Comparison of ENCODE assay signal across 9 cellular contexts in the genomic region with DNA sequence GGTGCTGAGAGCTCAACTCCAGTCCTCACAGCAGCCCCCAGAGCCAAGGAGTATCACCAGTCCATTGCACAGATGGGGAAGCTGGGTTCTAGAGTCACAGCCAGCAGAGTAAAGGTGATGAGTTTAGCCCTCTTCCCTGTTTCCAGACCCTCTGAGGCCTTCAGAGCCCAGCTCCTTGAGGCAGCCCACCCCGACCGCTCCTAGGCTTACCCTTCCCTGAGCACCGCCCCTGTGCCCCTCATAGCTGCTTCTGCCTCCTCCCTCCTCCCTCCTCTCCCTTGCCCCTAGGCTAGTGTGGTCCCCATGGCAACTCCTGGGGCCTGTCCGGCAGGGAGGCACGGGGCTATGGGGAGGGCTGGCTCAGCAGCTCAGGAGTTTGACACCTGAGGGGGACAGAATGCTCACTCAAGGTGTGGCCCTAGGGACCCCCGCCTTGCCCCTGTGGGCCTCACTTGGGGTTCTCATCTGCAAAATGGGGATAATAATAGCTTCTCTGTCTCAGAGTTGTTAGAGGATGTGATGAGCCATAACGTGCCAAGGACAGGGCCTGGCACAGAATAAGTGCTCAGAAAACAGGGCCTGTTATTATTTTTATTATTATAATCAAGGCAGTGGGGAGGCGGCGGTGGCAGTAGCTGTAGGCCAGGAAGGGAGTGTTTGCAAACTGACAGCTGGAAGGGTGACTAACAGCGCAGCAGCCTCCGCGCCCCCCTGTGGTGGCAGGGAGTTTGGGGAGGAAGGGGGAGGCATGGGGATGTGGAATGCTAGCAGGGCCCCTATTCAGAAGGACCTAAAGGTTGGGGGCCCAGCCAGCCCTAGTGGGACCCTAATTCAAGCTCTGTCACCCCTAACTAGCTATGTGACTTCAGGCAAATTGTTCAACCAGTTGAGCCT.
DNase-seq lines count a peak whose midpoint lies in the region; ATAC-seq, FAIRE-seq and TF ChIP-seq lines count a peak whose summit lies in the region.
"Had no signal": no experiment of that assay in that cellular context is flagged by ENCODE, and none has a peak within 500 bp of the region (broad histone marks: within the 10 kb centered on the region; RNA-seq: fewer than 3 reads in every experiment).

No MANE protein-coding gene starts in this region.

- peak; percentile 73 for DNase-seq in central memory CD4-positive, alpha-beta T cell
- peak; percentile 61 for DNase-seq in stimulated activated CD4-positive, alpha-beta T cell treated with anti-CD3 and anti-CD28 coated beads, Interleukin-1b, Interleukin-23, amount 100 ng/mL, for 4 hours (ENCODE audit: low read depth in 2 of 2)
- no peak for DNase-seq in amniotic stem cell (lab: John Stamatoyannopoulos, UW)
- DNase-seq in NCI-H2227 treated with DMSO at 0.1 percent for 48 hours (lab: John Stamatoyannopoulos, UW) = no peak
- no peak for DNase-seq in D721Med (ENCODE audit: insufficient read length, low spot score)
- DNase-seq: T1000 had no signal

- peak; percentile 39 for ATAC-seq in activated CD4-positive, CD25-positive, alpha-beta regulatory T cell treated with anti-CD3 and anti-CD28 coated beads, Interleukin-2, amount 50 U/mL, for 24 hours
- ATAC-seq in HG03025 (IDR thresholded peaks at IDR 0.05; ENCODE audit: low FRiP score, unreplicated experiment) = no peak

- FAIRE-seq in D721Med (lab: Jason Lieb, UNC) = no peak

- TF ChIP-seq CTCF in D721Med (IDR thresholded peaks at IDR 0.05; ENCODE audit: insufficient read depth, missing control alignments) = no peak

- TF ChIP-seq POLR2A in GM19099 (IDR thresholded peaks at IDR 0.05; ENCODE audit: extremely low read depth, insufficient read length, low read depth) = peak; percentile 9

Comparison
In these comparisons a context has a peak if more than half of its experiments do, and no peak if none do; other contexts are left out.
1. DNase-seq: peak in central memory CD4-positive, alpha-beta T cell (single experiment) and stimulated activated CD4-positive, alpha-beta T cell treated with anti-CD3 and anti-CD28 coated beads, Interleukin-1b, Interleukin-23, amount 100 ng/mL, for 4 hours (2 of 2); none in amniotic stem cell (single experiment), NCI-H2227 treated with DMSO at 0.1 percent for 48 hours (single experiment) and D721Med (single experiment).